8 cellular contexts compared by ENCODE assay signal in genomic region chr4:153222790-153223417, GRCh38. TPM values are rescaled to one million over a fixed set of nuclear protein-coding genes. Genes with fewer than 3 reads are reported as not detected.
DNase-seq lines count a peak whose midpoint lies in the region; ATAC-seq and TF ChIP-seq lines count a peak whose summit lies in the region.

No MANE protein-coding gene starts in this region.

- H3K9me3 ChIP-seq in CD4-positive, CD25-positive, alpha-beta regulatory T cell (ENCODE audit: control insufficient read depth in 2 of 2, low read length in 2 of 2): peaks cover 0 to 4% of the 10 kb centered on the region in 2 experiments
- H3K9me3 ChIP-seq in WERI-Rb-1 (ENCODE audit: severe bottlenecking): no peaks in the 10 kb centered on the region

- H3K27me3 Mint-ChIP-seq in CD4-positive, CD25-positive, alpha-beta regulatory T cell: peaks cover 39% of the 10 kb centered on the region

- peak in 2 of 3 donors; percentile 9 to 45 for DNase-seq in CD4-positive, CD25-positive, alpha-beta regulatory T cell
- DNase-seq in WERI-Rb-1 (no peak), left kidney (ENCODE audit: low read depth, low spot score) (peak; percentile 79), H4 (ENCODE audit: low spot score) (no peak)
- peak; percentile 7 for DNase-seq in stimulated activated CD8-positive, alpha-beta memory T cell treated with anti-CD3 and anti-CD28 coated beads, Interleukin-12 subunit alpha, Interleukin-12 subunit beta, amount 100 ng/mL, for 4 hours (ENCODE audit: low read depth)

- H3K27ac Mint-ChIP-seq in CD4-positive, CD25-positive, alpha-beta regulatory T cell: peak overlapping the region; percentile 72 to 82 (median 77)

- no peak for TF ChIP-seq CTCF in WERI-Rb-1 (IDR thresholded peaks at IDR 0.05; ENCODE audit: low read depth, low read length)

- H3K4me1 ChIP-seq in CD4-positive, CD25-positive, alpha-beta regulatory T cell (ENCODE audit: control insufficient read depth, insufficient read depth, low read length, poor library complexity, severe bottlenecking): peaks cover 22% of the 10 kb centered on the region

- no peaks in the 10 kb centered on the region for H3K36me3 Mint-ChIP-seq in CD4-positive, CD25-positive, alpha-beta regulatory T cell

- H3K4me1 Mint-ChIP-seq in CD4-positive, CD25-positive, alpha-beta regulatory T cell: peaks cover 0 to 33% (median 18%) of the 10 kb centered on the region in 4 donors

- ATAC-seq in CD4-positive, CD25-positive, alpha-beta regulatory T cell (ENCODE audit: low read depth in 2 of 2): peak; percentile 41 to 43
- ATAC-seq in GM19455 (IDR thresholded peaks at IDR 0.05; ENCODE audit: unreplicated experiment) (peak; percentile 68), HG03571 (IDR thresholded peaks at IDR 0.05; ENCODE audit: unreplicated experiment) (peak; percentile 56)

- peaks cover 15% of the 10 kb centered on the region for H3K27me3 ChIP-seq in CD4-positive, CD25-positive, alpha-beta regulatory T cell (ENCODE audit: control insufficient read depth, insufficient read depth, low read length)
- H3K27me3 ChIP-seq in WERI-Rb-1 (ENCODE audit: insufficient read depth, low read depth, severe bottlenecking): no peaks in the 10 kb centered on the region

- peaks cover 0 to 2% (median 0%) of the 10 kb centered on the region in 7 donors for H3K9me3 Mint-ChIP-seq in CD4-positive, CD25-positive, alpha-beta regulatory T cell

- H3K4me3 ChIP-seq in CD4-positive, CD25-positive, alpha-beta regulatory T cell (ENCODE audit: low read depth, low read length): peak overlapping the region; percentile 67
- H3K4me3 ChIP-seq in WERI-Rb-1 (ENCODE audit: low read depth, low read length): peak overlapping the region; percentile 76

- H3K36me3 ChIP-seq in CD4-positive, CD25-positive, alpha-beta regulatory T cell (ENCODE audit: control insufficient read depth, insufficient read depth, low read length): no peaks in the 10 kb centered on the region
- peaks cover 10% of the 10 kb centered on the region for H3K36me3 ChIP-seq in WERI-Rb-1

- peak overlapping the region; percentile 84 to 92 (median 91) for H3K4me3 Mint-ChIP-seq in CD4-positive, CD25-positive, alpha-beta regulatory T cell

- H3K27ac ChIP-seq in CD4-positive, CD25-positive, alpha-beta regulatory T cell (ENCODE audit: insufficient read depth, low read length, poor library complexity, severe bottlenecking): no peak overlapping the region
- H3K27ac ChIP-seq in WERI-Rb-1 (peak overlapping the region; percentile 96), cingulate gyrus (ENCODE audit: low read depth, low read length) (peak overlapping the region; percentile 88)

RNA-seq across cellular contexts. Expression of gene TRIM2, which starts 18.7 kb away (rescaled TPM):
- 3.8 TPM for total RNA-seq in CD4-positive, CD25-positive, alpha-beta regulatory T cell
- 1 to 10 TPM in 2 of 4 donors, under 1 TPM in 2; 0.56 to 1.1 (median 0.85) TPM for polyA plus RNA-seq in CD4-positive, CD25-positive, alpha-beta regulatory T cell
- 16.5 and 22.0 TPM in 2 replicates for total RNA-seq in H4 (2014; rRNA removed; shearing (Covaris generic))

Comparison
In these comparisons a context has a peak if more than half of its experiments do, and no peak if none do; other contexts are left out.
1. DNase-seq: peak in CD4-positive, CD25-positive, alpha-beta regulatory T cell (2 of 3), left kidney (single experiment) and stimulated activated CD8-positive, alpha-beta memory T cell treated with anti-CD3 and anti-CD28 coated beads, Interleukin-12 subunit alpha, Interleukin-12 subunit beta, amount 100 ng/mL, for 4 hours (single experiment); none in WERI-Rb-1 (single experiment) and H4 (single experiment).
2. Peak in every context shown above with its lines, with median percentiles within 50 percentile points of each other: ATAC-seq.